In the genomic region with DNA sequence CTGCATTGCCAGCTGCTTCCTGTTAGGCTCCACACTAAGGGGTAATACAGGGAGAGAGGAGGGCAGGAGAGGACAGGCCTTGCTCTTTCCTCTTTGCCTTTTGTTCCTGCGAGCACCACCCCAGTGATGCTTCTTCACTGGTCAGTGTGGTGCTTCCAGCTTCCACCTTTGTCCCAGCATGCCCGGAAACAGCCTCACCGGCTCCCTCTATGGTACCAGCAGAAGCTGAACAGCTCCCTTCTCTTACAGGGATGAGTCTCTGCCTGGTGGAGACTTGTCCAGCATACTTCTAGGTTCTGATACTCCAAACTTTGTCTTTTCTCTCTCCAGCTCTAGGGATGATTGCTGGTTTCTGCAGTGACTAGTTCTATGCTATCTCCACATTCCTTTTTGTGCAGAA, we compare ENCODE assay signal across 16 cellular contexts.
A peak's percentile ranks its signal among the peaks of the same experiment; 100 is the strongest.
DNase-seq lines count a peak whose midpoint lies in the region; ATAC-seq and TF ChIP-seq lines count a peak whose summit lies in the region.
"Had no signal": no experiment of that assay in that cellular context is flagged by ENCODE, and none has a peak within 500 bp of the region (broad histone marks: within the 10 kb centered on the region; RNA-seq: fewer than 3 reads in every experiment).

No MANE protein-coding gene starts in this region.

- peaks cover 5% of the 10 kb centered on the region for H3K27me3 Mint-ChIP-seq in activated T-helper 17 cell treated with anti-CD3 and anti-CD28 coated beads, Interleukin-2, amount 50 U/mL, for 72 hours
- H3K27me3 Mint-ChIP-seq: activated naive CD8-positive, alpha-beta T cell treated with anti-CD3 and anti-CD28 coated beads, Interleukin-2, amount 10 ng/mL, durations not matched to agents 7 days and 5 days had no signal

- no peaks in the 10 kb centered on the region for H3K9me3 Mint-ChIP-seq in activated T-helper 17 cell treated with anti-CD3 and anti-CD28 coated beads, Interleukin-2, amount 50 U/mL, for 72 hours
- H3K9me3 Mint-ChIP-seq: activated naive CD8-positive, alpha-beta T cell treated with anti-CD3 and anti-CD28 coated beads, Interleukin-2, amount 10 ng/mL, durations not matched to agents 7 days and 5 days had no signal

- TF ChIP-seq CTCF in BJ (IDR thresholded peaks at IDR 0.05; ENCODE audit: insufficient read depth, low read depth, low read length) (0 out of 2 replicates have a peak, but pooled peaks have one; percentile 12), GM12865 (IDR thresholded peaks at IDR 0.05; ENCODE audit: insufficient read depth, low read depth, low read length, missing control alignments) (peak; percentile 2), VCaP (conservative IDR thresholded peaks at IDR 0.05) (0 out of 2 replicates have a peak, but pooled peaks have one; percentile 10)

- no peak for DNase-seq in BJ (ENCODE audit: low read depth)
- DNase-seq in GM12865 (ENCODE audit: low read depth), result no peak
- peak; percentile 37 for DNase-seq in iPS-NIHi11 (ENCODE audit: low spot score)
- DNase-seq in LoVo (ENCODE audit: low spot score), result no peak
- no peak for DNase-seq in activated CD4-positive, alpha-beta T cell treated with anti-CD3 and anti-CD28 coated beads, Interleukin-2, amount 50 U/mL, for 1 hour
- DNase-seq: activated naive CD8-positive, alpha-beta T cell treated with anti-CD3 and anti-CD28 coated beads, Interleukin-2, amount 10 ng/mL, durations not matched to agents 7 days and 5 days; cerebellar nuclear complex; left colon; stimulated activated CD4-positive, alpha-beta T cell treated with anti-CD3 and anti-CD28 coated beads, Interleukin-2, amount 100 ng/mL, for 24 hours; trophoblast cell had no signal

- no peak for ATAC-seq in activated T-helper 17 cell treated with anti-CD3 and anti-CD28 coated beads, Interleukin-2, amount 50 U/mL, for 72 hours (replicated peaks)
- no peak for ATAC-seq in HG03196 (IDR thresholded peaks at IDR 0.05; ENCODE audit: unreplicated experiment)
- ATAC-seq: activated CD4-positive, CD25-positive, alpha-beta regulatory T cell treated with anti-CD3 and anti-CD28 coated beads, Interleukin-2, amount 50 U/mL, for 24 hours; left colon had no signal

- H3K4me3 ChIP-seq in BJ (ENCODE audit: low read depth, low read length), result no peak overlapping the region
- H3K4me3 ChIP-seq in GM12865 (ENCODE audit: low read depth, low read length), result no peak overlapping the region
- H3K4me3 ChIP-seq: right atrium auricular region had no signal

- no peak overlapping the region for H3K27ac ChIP-seq in VCaP
- H3K27ac ChIP-seq: C4-2B, right atrium auricular region had no signal

- POLR2A ChIA-PET in BJ (lab: Charles Lee), result no interaction called here

- no peaks in the 10 kb centered on the region for H3K27me3 ChIP-seq in BJ (ENCODE audit: control insufficient read depth, insufficient read depth, low read length)
- H3K27me3 ChIP-seq: right atrium auricular region had no signal

- H3K4me3 Mint-ChIP-seq in activated T-helper 17 cell treated with anti-CD3 and anti-CD28 coated beads, Interleukin-2, amount 50 U/mL, for 72 hours, result no peak overlapping the region
- H3K4me3 Mint-ChIP-seq: activated naive CD8-positive, alpha-beta T cell treated with anti-CD3 and anti-CD28 coated beads, Interleukin-2, amount 10 ng/mL, durations not matched to agents 7 days and 5 days had no signal

- no peak overlapping the region for H3K27ac Mint-ChIP-seq in activated T-helper 17 cell treated with anti-CD3 and anti-CD28 coated beads, Interleukin-2, amount 50 U/mL, for 72 hours
- H3K27ac Mint-ChIP-seq: activated naive CD8-positive, alpha-beta T cell treated with anti-CD3 and anti-CD28 coated beads, Interleukin-2, amount 10 ng/mL, durations not matched to agents 7 days and 5 days had no signal

- H3K36me3 ChIP-seq in BJ (ENCODE audit: control insufficient read depth, insufficient read depth, low read length), result no peaks in the 10 kb centered on the region
- H3K36me3 ChIP-seq: right atrium auricular region had no signal

- no peaks in the 10 kb centered on the region for H3K4me1 Mint-ChIP-seq in activated T-helper 17 cell treated with anti-CD3 and anti-CD28 coated beads, Interleukin-2, amount 50 U/mL, for 72 hours
- H3K4me1 Mint-ChIP-seq: activated naive CD8-positive, alpha-beta T cell treated with anti-CD3 and anti-CD28 coated beads, Interleukin-2, amount 10 ng/mL, durations not matched to agents 7 days and 5 days had no signal

- CTCF ChIA-PET in BJ (lab: Yijun Ruan, JAX), result interaction anchor here (1.9 kb wide), 1 partner anchor 193 kb away, joined by 5 read pairs; no protein-coding TSS in a partner anchor

- no peaks in the 10 kb centered on the region for H3K36me3 Mint-ChIP-seq in activated T-helper 17 cell treated with anti-CD3 and anti-CD28 coated beads, Interleukin-2, amount 50 U/mL, for 72 hours (ENCODE audit: low read depth)
- H3K36me3 Mint-ChIP-seq: activated naive CD8-positive, alpha-beta T cell treated with anti-CD3 and anti-CD28 coated beads, Interleukin-2, amount 10 ng/mL, durations not matched to agents 7 days and 5 days had no signal
